Comparison of ENCODE assay signal across 17 cellular contexts in genomic region chr6:168499045-168499650, GRCh38. TPM values are rescaled to one million over a fixed set of nuclear protein-coding genes. Genes with fewer than 3 reads are reported as not detected.
DNase-seq lines count a peak whose midpoint lies in the region; ATAC-seq and TF ChIP-seq lines count a peak whose summit lies in the region.
"Had no signal": no experiment of that assay in that cellular context is flagged by ENCODE, and none has a peak within 500 bp of the region (broad histone marks: within the 10 kb centered on the region; RNA-seq: fewer than 3 reads in every experiment).

No MANE protein-coding gene starts in this region.

- TF ChIP-seq CTCF in mucosa of descending colon (IDR thresholded peaks at IDR 0.05), result no peak

- DNase-seq in NCI-H510A treated with DMSO at 0.1 percent for 48 hours (lab: John Stamatoyannopoulos, UW) (peak; percentile 62), NCI-H510A (lab: John Stamatoyannopoulos, UW) (no peak), NCI-H748 treated with DMSO at 0.1 percent for 48 hours (lab: John Stamatoyannopoulos, UW) (peak; percentile 39), mucosa of descending colon (peak in 1 of 3 donors; percentile 16), DMS153 (lab: John Stamatoyannopoulos, UW) (no peak), GM03348 (ENCODE audit: low spot score) (no peak)
- DNase-seq: 8988T; AML-193; Calu3; CD8-positive, alpha-beta memory T cell; DMS 273 treated with DMSO at 0.1 percent for 48 hours; DMS79; EL; HCEC 1CT; HFFc6 had no signal

- intact Hi-C loops in mucosa of descending colon (cut with DNase I, micrococcal nuclease), result no loop called here

- peak; percentile 76 for ATAC-seq in mucosa of descending colon
- ATAC-seq in GM18505 (IDR thresholded peaks at IDR 0.05; ENCODE audit: unreplicated experiment), result no peak

- no peak for TF ChIP-seq POLR2A in GM18505 (IDR thresholded peaks at IDR 0.05; ENCODE audit: borderline replicate concordance, extremely low read depth, insufficient read depth, insufficient read length)

- no peaks in the 10 kb centered on the region for H3K9me3 ChIP-seq in mucosa of descending colon
- H3K9me3 ChIP-seq: BLaER1 had no signal

- H3K36me3 ChIP-seq in mucosa of descending colon (ENCODE audit: low read depth), result no peaks in the 10 kb centered on the region
- H3K36me3 ChIP-seq: BLaER1 had no signal

- H3K4me1 ChIP-seq in mucosa of descending colon (ENCODE audit: low read depth), result no peaks in the 10 kb centered on the region
- H3K4me1 ChIP-seq: BLaER1 had no signal

- no peak overlapping the region for H3K4me3 ChIP-seq in mucosa of descending colon
- H3K4me3 ChIP-seq: BLaER1 had no signal

RNA-seq across cellular contexts. Expression of gene SMOC2, which starts 58.2 kb away (rescaled TPM):
- 10 to 100 TPM; 11.4 to 40.4 (median 18.8) TPM for total RNA-seq in mucosa of descending colon
- total RNA-seq: CD8-positive, alpha-beta memory T cell; HFFc6 had no signal

Comparison
In these comparisons a context has a peak if more than half of its experiments do, and no peak if none do; other contexts are left out.
1. DNase-seq: peak in NCI-H510A treated with DMSO at 0.1 percent for 48 hours (single experiment) and NCI-H748 treated with DMSO at 0.1 percent for 48 hours (single experiment); none in NCI-H510A (single experiment), DMS153 (single experiment) and GM03348 (single experiment).